Comparison of ENCODE assay signal across 29 cellular contexts in the genomic region with DNA sequence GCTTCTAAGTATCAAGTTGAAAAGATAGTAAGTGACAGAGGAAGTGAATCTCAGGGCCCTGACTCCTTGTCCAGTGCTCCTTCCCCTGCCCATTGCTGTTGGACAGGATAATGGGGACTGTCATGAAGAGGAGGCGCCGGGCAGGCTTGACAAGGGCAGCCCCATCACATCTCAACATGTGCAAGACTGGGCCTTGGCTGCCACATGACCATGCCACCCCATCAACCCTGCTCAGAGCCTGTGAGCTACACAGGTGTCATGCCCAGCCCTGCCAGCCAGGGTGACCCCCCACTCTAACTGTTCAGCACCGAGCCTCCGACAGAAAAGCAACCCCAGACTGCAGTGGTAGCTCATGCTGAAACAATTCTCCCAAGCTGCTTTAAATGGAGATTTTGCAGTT.
"Had no signal": no experiment of that assay in that cellular context is flagged by ENCODE, and none has a peak within 500 bp of the region (broad histone marks: within the 10 kb centered on the region; RNA-seq: fewer than 3 reads in every experiment).

No MANE protein-coding gene starts in this region.

- H3K4me1 Mint-ChIP-seq: activated B cell treated with CpG ODN at 0.5 μM for 24 hours; activated naive CD4-positive, alpha-beta T cell treated with anti-CD3 and anti-CD28 coated beads, Interleukin-2, amount 50 U/mL, for 24 hours; activated naive CD8-positive, alpha-beta T cell treated with anti-CD3 and anti-CD28 coated beads, Interleukin-2, amount 10 ng/mL, durations not matched to agents 7 days and 5 days; activated T-helper 17 cell treated with anti-CD3 and anti-CD28 coated beads, Interleukin-2, amount 50 U/mL, for 72 hours; central memory CD8-positive, alpha-beta T cell; T-helper 17 cell had no signal

- H3K4me3 Mint-ChIP-seq: activated B cell treated with CpG ODN at 0.5 μM for 24 hours; activated CD8-positive, alpha-beta T cell treated with anti-CD3 and anti-CD28 coated beads for 36 hours; activated naive CD4-positive, alpha-beta T cell treated with anti-CD3 and anti-CD28 coated beads for 36 hours; activated naive CD4-positive, alpha-beta T cell treated with anti-CD3 and anti-CD28 coated beads, Interleukin-2, amount 50 U/mL, for 24 hours; activated naive CD8-positive, alpha-beta T cell treated with anti-CD3 and anti-CD28 coated beads, Interleukin-2, amount 10 ng/mL, durations not matched to agents 7 days and 5 days; activated T-cell treated with anti-CD3 and anti-CD28 coated beads, Interleukin-2, amount 50 U/mL, for 4 hours; activated T-helper 17 cell treated with anti-CD3 and anti-CD28 coated beads, Interleukin-2, amount 50 U/mL, for 72 hours; central memory CD8-positive, alpha-beta T cell; effector memory CD8-positive, alpha-beta T cell; T-helper 17 cell; T-helper 2 cell treated with Interferon-gamma antibody and Interleukin-4, amounts not matched to agents 5 μg/mL and 100 μg/mL, for 36 hours had no signal

- H3K9me3 Mint-ChIP-seq: activated naive CD4-positive, alpha-beta T cell treated with anti-CD3 and anti-CD28 coated beads, Interleukin-2, amount 50 U/mL, for 24 hours; activated naive CD8-positive, alpha-beta T cell treated with anti-CD3 and anti-CD28 coated beads, Interleukin-2, amount 10 ng/mL, durations not matched to agents 7 days and 5 days; activated T-cell treated with anti-CD3 and anti-CD28 coated beads, Interleukin-2, amount 50 U/mL, for 4 hours; activated T-helper 17 cell treated with anti-CD3 and anti-CD28 coated beads, Interleukin-2, amount 50 U/mL, for 72 hours; central memory CD8-positive, alpha-beta T cell; T-helper 2 cell treated with Interferon-gamma antibody and Interleukin-4, amounts not matched to agents 5 μg/mL and 100 μg/mL, for 36 hours had no signal

- ATAC-seq: activated CD4-positive, CD25-positive, alpha-beta regulatory T cell treated with anti-CD3 and anti-CD28 coated beads, Interleukin-2, amount 50 U/mL, for 24 hours; activated CD8-positive, alpha-beta T cell treated with anti-CD3 and anti-CD28 coated beads for 36 hours; activated T-cell treated with anti-CD3 and anti-CD28 coated beads, Interleukin-2, amount 50 U/mL, for 4 hours; activated T-helper 17 cell treated with anti-CD3 and anti-CD28 coated beads, Interleukin-2, amount 50 U/mL, for 72 hours; effector memory CD8-positive, alpha-beta T cell; foreskin keratinocyte; T-helper 17 cell had no signal

- H3K4me1 ChIP-seq: foreskin keratinocyte had no signal

- H3K36me3 ChIP-seq: brain microvascular endothelial cell, esophagus muscularis mucosa, gastroesophageal sphincter, WERI-Rb-1 had no signal

- H3K27me3 ChIP-seq: brain microvascular endothelial cell, esophagus muscularis mucosa, foreskin keratinocyte, gastroesophageal sphincter had no signal

- H3K4me3 ChIP-seq: esophagus muscularis mucosa, gastroesophageal sphincter had no signal

- DNase-seq: activated B cell treated with CpG ODN at 0.5 μM for 24 hours; activated CD4-positive, alpha-beta T cell treated with anti-CD3 and anti-CD28 coated beads for 48 hours; activated CD4-positive, alpha-beta T cell treated with anti-CD3 and anti-CD28 coated beads, Interleukin-2, amount 50 U/mL, for 1 hour; activated CD4-positive, alpha-beta T cell treated with anti-CD3 and anti-CD28 coated beads, Interleukin-2, amount 50 U/mL, for 48 hours; activated CD8-positive, alpha-beta memory T cell treated with anti-CD3 and anti-CD28 coated beads for 24 hours; activated CD8-positive, alpha-beta T cell treated with anti-CD3 and anti-CD28 coated beads for 36 hours; activated effector memory CD4-positive, alpha-beta T cell treated with Interleukin-2 at 50 U/mL for 16 hours; activated gamma-delta T cell treated with Interleukin-2 at 50 U/mL for 16 hours; activated naive CD4-positive, alpha-beta T cell treated with anti-CD3 and anti-CD28 coated beads for 36 hours; activated naive CD8-positive, alpha-beta T cell treated with anti-CD3 and anti-CD28 coated beads, Interleukin-2, amount 10 ng/mL, durations not matched to agents 7 days and 5 days; activated T-cell treated with anti-CD3 and anti-CD28 coated beads, Interleukin-2, amount 50 U/mL, for 4 hours; brain microvascular endothelial cell; cortex of kidney; dermis blood vessel endothelial cell; effector CD4-positive, alpha-beta T cell; effector memory CD8-positive, alpha-beta T cell; erythroblast; foreskin keratinocyte; T-helper 1 cell; T-helper 17 cell; T1000; WERI-Rb-1 had no signal

- H3K27ac Mint-ChIP-seq: activated B cell treated with CpG ODN at 0.5 μM for 24 hours; activated CD8-positive, alpha-beta T cell treated with anti-CD3 and anti-CD28 coated beads for 36 hours; activated naive CD4-positive, alpha-beta T cell treated with anti-CD3 and anti-CD28 coated beads for 36 hours; activated naive CD4-positive, alpha-beta T cell treated with anti-CD3 and anti-CD28 coated beads, Interleukin-2, amount 50 U/mL, for 24 hours; activated naive CD8-positive, alpha-beta T cell treated with anti-CD3 and anti-CD28 coated beads, Interleukin-2, amount 10 ng/mL, durations not matched to agents 7 days and 5 days; activated T-helper 17 cell treated with anti-CD3 and anti-CD28 coated beads, Interleukin-2, amount 50 U/mL, for 72 hours; effector memory CD8-positive, alpha-beta T cell; T-helper 17 cell; T-helper 2 cell treated with Interferon-gamma antibody and Interleukin-4, amounts not matched to agents 5 μg/mL and 100 μg/mL, for 36 hours had no signal

- H3K9me3 ChIP-seq: esophagus muscularis mucosa, gastroesophageal sphincter had no signal

- H3K27ac ChIP-seq: brain microvascular endothelial cell, esophagus muscularis mucosa, foreskin keratinocyte, WERI-Rb-1 had no signal

- H3K27me3 Mint-ChIP-seq: activated B cell treated with CpG ODN at 0.5 μM for 24 hours; activated CD8-positive, alpha-beta T cell treated with anti-CD3 and anti-CD28 coated beads for 36 hours; activated naive CD4-positive, alpha-beta T cell treated with anti-CD3 and anti-CD28 coated beads, Interleukin-2, amount 50 U/mL, for 24 hours; activated naive CD8-positive, alpha-beta T cell treated with anti-CD3 and anti-CD28 coated beads, Interleukin-2, amount 10 ng/mL, durations not matched to agents 7 days and 5 days had no signal

- H3K36me3 Mint-ChIP-seq: activated naive CD4-positive, alpha-beta T cell treated with anti-CD3 and anti-CD28 coated beads, Interleukin-2, amount 50 U/mL, for 24 hours; activated naive CD8-positive, alpha-beta T cell treated with anti-CD3 and anti-CD28 coated beads, Interleukin-2, amount 10 ng/mL, durations not matched to agents 7 days and 5 days had no signal
